2 cellular contexts compared by ENCODE assay signal in the genomic region with DNA sequence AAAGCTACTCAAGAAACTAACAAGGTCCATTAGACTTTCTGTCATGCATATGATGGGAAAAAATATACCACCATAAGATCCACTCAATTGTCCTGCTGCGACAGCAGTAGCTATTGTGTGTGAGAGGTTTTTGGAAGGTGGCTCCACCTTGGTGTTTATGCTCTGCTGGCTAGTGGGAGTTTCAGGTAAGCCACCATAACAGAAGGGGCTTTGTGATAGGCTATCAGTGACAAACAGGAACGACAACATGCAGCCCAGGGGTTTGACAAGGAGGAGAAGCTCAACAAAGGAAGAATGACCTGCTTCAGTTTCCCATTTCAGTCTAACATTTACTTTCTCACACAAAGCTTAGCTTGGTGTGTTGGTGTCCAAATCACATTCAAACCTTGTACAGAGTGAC.
TF ChIP-seq lines count a peak whose summit lies in the region.

No MANE protein-coding gene starts in this region.

TF ChIP-seq in H1, 55 proteins besides CTCF, POLR2A, EP300 and RAD21:
- TF ChIP-seq TAF1 (IDR thresholded peaks at IDR 0.05; ENCODE audit: low read depth, low read length) (no peak), SRF (IDR thresholded peaks at IDR 0.05; ENCODE audit: low read depth, low read length) (no peak), NANOG (IDR thresholded peaks at IDR 0.05; ENCODE audit: insufficient read depth, low read depth, low read length, poor library complexity, severe bottlenecking) (no peak), SIN3A (conservative IDR thresholded peaks at IDR 0.05 in 1 of 2, IDR thresholded peaks at IDR 0.05 in 1 of 2; ENCODE audit: low read depth in 1 of 2, low read length in 2 of 2) (no peak), SP2 (IDR thresholded peaks at IDR 0.05; ENCODE audit: low read length) (no peak)

TF ChIP-seq in HepG2, 621 proteins besides CTCF, POLR2A, EP300 and RAD21:
- TF ChIP-seq ZNF616 (CRISPR knock-in tag; IDR thresholded peaks at IDR 0.05; ENCODE audit: low read depth) (no peak), NFE2L2 (IDR thresholded peaks at IDR 0.05; ENCODE audit: low read length) (no peak), ZNF362 (CRISPR knock-in tag; IDR thresholded peaks at IDR 0.05; ENCODE audit: borderline replicate concordance) (no peak), NFE2 (CRISPR knock-in tag; IDR thresholded peaks at IDR 0.05) (no peak), SALL1 (CRISPR knock-in tag; IDR thresholded peaks at IDR 0.05) (no peak), ZNF30 (CRISPR knock-in tag; IDR thresholded peaks at IDR 0.05) (no peak), ZNF891 (CRISPR knock-in tag; IDR thresholded peaks at IDR 0.05) (no peak), MEF2D (CRISPR knock-in tag; IDR thresholded peaks at IDR 0.05) (no peak), MTF2 (CRISPR knock-in tag; IDR thresholded peaks at IDR 0.05; ENCODE audit: borderline replicate concordance) (no peak)
- TF ChIP-seq, protein P1, sequence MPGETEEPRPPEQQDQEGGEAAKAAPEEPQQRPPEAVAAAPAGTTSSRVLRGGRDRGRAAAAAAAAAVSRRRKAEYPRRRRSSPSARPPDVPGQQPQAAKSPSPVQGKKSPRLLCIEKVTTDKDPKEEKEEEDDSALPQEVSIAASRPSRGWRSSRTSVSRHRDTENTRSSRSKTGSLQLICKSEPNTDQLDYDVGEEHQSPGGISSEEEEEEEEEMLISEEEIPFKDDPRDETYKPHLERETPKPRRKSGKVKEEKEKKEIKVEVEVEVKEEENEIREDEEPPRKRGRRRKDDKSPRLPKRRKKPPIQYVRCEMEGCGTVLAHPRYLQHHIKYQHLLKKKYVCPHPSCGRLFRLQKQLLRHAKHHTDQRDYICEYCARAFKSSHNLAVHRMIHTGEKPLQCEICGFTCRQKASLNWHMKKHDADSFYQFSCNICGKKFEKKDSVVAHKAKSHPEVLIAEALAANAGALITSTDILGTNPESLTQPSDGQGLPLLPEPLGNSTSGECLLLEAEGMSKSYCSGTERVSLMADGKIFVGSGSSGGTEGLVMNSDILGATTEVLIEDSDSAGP (CRISPR knock-in tag; IDR thresholded peaks at IDR 0.05; ENCODE audit: borderline replicate concordance): no peak
